In the genomic region with DNA sequence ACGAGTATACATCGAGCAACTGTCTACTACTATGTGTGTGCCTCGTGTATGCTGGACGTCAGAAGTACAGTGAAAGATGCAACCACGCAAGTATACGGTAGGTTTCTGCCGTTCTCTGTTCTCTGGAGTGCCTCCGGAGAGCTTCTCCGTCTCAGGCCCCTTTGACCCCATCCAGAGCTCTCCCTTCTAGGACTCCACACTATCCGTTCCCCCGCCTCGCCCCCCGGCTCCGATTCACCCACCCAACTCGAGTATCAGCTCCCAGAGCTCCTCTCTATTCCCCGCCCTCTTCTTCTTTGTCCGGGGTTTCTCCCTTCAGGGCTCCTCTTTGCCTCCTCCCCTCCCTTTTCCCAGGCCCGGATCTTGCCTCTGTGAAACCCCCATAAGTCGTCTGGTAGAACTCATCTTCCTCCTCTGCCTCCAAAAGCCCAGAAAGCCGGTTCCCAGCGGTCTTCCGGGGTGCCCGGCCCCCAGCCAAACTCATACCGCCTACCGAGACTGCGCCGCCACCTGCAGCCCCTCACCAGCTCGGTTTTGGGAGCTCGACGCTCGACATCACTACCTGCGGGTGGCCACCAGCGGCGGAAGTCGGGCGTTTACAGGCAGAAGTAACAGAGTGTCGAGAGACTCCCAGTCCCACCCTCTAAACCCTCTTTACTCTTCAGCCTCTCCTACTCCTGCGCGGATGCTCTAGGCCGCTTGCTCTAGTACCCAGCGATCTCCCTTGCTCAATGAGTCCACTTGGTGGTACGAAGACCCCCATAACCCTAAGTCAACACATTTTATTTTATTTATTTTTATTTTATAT, we compare ENCODE assay signal across 1 cellular context.
TF ChIP-seq lines count a peak whose summit lies in the region.

A gene with protein sequence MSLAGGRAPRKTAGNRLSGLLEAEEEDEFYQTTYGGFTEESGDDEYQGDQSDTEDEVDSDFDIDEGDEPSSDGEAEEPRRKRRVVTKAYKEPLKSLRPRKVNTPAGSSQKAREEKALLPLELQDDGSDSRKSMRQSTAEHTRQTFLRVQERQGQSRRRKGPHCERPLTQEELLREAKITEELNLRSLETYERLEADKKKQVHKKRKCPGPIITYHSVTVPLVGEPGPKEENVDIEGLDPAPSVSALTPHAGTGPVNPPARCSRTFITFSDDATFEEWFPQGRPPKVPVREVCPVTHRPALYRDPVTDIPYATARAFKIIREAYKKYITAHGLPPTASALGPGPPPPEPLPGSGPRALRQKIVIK (minus strand): TSS at position 560 of the 808 bp plus-strand sequence. CDS start 76 bp downstream, at position 484.

TF ChIP-seq in K562, 482 proteins besides CTCF, POLR2A, EP300 and RAD21 (continued from another document and continues in another):
- TF ChIP-seq, protein P1, sequence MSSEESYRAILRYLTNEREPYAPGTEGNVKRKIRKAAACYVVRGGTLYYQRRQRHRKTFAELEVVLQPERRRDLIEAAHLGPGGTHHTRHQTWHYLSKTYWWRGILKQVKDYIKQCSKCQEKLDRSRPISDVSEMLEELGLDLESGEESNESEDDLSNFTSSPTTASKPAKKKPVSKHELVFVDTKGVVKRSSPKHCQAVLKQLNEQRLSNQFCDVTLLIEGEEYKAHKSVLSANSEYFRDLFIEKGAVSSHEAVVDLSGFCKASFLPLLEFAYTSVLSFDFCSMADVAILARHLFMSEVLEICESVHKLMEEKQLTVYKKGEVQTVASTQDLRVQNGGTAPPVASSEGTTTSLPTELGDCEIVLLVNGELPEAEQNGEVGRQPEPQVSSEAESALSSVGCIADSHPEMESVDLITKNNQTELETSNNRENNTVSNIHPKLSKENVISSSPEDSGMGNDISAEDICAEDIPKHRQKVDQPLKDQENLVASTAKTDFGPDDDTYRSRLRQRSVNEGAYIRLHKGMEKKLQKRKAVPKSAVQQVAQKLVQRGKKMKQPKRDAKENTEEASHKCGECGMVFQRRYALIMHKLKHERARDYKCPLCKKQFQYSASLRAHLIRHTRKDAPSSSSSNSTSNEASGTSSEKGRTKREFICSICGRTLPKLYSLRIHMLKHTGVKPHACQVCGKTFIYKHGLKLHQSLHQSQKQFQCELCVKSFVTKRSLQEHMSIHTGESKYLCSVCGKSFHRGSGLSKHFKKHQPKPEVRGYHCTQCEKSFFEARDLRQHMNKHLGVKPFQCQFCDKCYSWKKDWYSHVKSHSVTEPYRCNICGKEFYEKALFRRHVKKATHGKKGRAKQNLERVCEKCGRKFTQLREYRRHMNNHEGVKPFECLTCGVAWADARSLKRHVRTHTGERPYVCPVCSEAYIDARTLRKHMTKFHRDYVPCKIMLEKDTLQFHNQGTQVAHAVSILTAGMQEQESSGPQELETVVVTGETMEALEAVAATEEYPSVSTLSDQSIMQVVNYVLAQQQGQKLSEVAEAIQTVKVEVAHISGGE (CRISPR knock-in tag; IDR thresholded peaks at IDR 0.05) = no peak
- no peak for TF ChIP-seq SREBF1 (IDR thresholded peaks at IDR 0.05; ENCODE audit: borderline replicate concordance, low read depth, low read length)
- peak; percentile 97 for TF ChIP-seq ZBTB7A (IDR thresholded peaks at IDR 0.05; ENCODE audit: borderline replicate concordance, control insufficient read depth, low read depth, low read length)
- TF ChIP-seq, protein P2, sequence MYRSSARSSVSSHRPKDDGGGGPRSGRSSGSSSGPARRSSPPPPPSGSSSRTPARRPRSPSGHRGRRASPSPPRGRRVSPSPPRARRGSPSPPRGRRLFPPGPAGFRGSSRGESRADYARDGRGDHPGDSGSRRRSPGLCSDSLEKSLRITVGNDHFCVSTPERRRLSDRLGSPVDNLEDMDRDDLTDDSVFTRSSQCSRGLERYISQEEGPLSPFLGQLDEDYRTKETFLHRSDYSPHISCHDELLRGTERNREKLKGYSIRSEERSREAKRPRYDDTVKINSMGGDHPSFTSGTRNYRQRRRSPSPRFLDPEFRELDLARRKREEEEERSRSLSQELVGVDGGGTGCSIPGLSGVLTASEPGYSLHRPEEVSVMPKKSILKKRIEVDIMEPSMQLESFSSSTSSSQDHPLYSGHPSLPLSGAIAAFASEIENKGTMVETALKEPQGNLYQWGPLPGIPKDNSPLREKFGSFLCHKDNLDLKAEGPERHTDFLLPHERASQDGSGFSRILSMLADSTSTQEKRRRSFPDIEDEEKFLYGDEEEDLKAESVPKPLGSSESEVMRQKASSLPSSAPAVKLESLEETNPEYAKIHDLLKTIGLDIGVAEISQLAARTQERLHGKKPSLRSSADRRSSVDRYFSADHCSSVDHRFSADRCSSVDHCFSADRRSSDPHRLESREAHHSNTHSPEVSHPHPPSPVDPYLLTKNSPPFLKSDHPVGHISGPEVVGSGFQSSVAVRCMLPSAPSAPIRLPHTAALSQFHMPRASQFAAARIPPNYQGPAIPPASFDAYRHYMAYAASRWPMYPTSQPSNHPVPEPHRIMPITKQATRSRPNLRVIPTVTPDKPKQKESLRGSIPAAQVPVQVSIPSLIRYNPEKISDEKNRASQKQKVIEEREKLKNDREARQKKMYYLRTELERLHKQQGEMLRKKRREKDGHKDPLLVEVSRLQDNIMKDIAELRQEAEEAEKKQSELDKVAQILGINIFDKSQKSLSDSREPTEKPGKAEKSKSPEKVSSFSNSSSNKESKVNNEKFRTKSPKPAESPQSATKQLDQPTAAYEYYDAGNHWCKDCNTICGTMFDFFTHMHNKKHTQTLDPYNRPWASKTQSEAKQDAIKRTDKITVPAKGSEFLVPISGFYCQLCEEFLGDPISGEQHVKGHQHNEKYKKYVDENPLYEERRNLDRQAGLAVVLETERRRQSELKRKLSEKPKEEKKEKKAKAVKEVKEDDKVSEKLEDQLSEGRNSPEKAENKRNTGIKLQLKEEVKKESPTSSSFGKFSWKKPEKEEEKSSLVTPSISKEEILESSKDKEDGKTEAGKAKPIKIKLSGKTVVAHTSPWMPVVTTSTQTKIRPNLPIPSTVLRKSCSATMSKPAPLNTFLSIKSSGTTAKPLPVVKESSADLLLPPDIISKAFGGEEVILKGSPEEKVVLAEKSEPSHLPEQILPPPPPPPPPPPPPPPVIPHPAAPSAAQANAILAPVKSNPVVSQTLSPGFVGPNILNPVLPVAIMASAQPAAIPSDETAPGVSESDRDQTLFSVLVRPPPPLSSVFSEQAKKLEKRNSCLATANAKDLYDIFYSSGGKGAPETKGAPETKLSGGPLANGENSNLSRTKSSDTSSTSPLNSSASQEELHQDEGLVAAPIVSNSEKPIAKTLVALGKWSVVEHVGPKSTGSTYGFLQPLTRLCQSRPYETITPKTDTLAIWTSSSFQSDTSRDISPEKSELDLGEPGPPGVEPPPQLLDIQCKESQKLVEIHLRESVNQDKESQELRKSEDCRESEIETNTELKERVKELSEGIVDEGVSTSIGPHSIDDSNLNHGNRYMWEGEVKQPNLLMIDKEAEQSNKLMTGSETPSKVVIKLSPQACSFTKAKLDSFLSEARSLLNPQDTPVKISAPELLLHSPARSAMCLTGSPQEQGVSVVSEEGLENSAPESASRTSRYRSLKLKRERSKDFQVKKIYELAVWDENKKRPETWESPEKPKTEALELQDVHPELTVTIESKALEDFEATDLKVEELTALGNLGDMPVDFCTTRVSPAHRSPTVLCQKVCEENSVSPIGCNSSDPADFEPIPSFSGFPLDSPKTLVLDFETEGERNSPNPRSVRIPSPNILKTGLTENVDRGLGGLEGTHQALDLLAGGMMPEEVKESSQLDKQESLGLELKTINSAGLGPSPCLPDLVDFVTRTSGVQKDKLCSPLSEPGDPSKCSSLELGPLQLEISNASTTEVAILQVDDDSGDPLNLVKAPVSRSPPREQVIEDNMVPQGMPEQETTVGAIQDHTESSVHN (IDR thresholded peaks at IDR 0.05; ENCODE audit: borderline replicate concordance in 1 of 2, low read depth in 1 of 2) = no peak
- TF ChIP-seq DDX20 (tag; IDR thresholded peaks at IDR 0.05; ENCODE audit: low read depth) = no peak
- no peak for TF ChIP-seq ZNF133 (CRISPR knock-in tag; IDR thresholded peaks at IDR 0.05)
- TF ChIP-seq ATF1 (CRISPR knock-in tag; IDR thresholded peaks at IDR 0.05) = no peak
- peak; percentile 56; the same call in 1 of the 2 replicates for TF ChIP-seq ATF1 (tag; IDR thresholded peaks at IDR 0.05)
- no peak for TF ChIP-seq MTA2 (IDR thresholded peaks at IDR 0.05; ENCODE audit: low read depth)
- no peak for TF ChIP-seq ZNF830 (CRISPR knock-in tag; IDR thresholded peaks at IDR 0.05)
- TF ChIP-seq ZNF232 (CRISPR knock-in tag; IDR thresholded peaks at IDR 0.05) = no peak
- TF ChIP-seq MEF2D (tag; conservative IDR thresholded peaks at IDR 0.05; ENCODE audit: low read depth) = no peak
- peak; percentile 87 for TF ChIP-seq PHF8 (IDR thresholded peaks at IDR 0.05; ENCODE audit: borderline replicate concordance, low read length)
- TF ChIP-seq, protein P3, sequence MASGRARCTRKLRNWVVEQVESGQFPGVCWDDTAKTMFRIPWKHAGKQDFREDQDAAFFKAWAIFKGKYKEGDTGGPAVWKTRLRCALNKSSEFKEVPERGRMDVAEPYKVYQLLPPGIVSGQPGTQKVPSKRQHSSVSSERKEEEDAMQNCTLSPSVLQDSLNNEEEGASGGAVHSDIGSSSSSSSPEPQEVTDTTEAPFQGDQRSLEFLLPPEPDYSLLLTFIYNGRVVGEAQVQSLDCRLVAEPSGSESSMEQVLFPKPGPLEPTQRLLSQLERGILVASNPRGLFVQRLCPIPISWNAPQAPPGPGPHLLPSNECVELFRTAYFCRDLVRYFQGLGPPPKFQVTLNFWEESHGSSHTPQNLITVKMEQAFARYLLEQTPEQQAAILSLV (tag; IDR thresholded peaks at IDR 0.05) = no peak
- TF ChIP-seq JUND (IDR thresholded peaks at IDR 0.05; ENCODE audit: borderline replicate concordance, low read depth, low read length) = peak; percentile 67; the same call in 1 of the 2 replicates
- peak; percentile 36; the same call in 1 of the 3 replicates for TF ChIP-seq JUND (tag; IDR thresholded peaks at IDR 0.05; ENCODE audit: borderline replicate concordance, low read depth, low read length)
- TF ChIP-seq DMBX1 (CRISPR knock-in tag; IDR thresholded peaks at IDR 0.05; ENCODE audit: borderline replicate concordance) = no peak
- TF ChIP-seq U2AF2 (optimal IDR thresholded peaks at IDR 0.05; ENCODE audit: low read depth, low read length) = no peak
- TF ChIP-seq, protein P4, sequence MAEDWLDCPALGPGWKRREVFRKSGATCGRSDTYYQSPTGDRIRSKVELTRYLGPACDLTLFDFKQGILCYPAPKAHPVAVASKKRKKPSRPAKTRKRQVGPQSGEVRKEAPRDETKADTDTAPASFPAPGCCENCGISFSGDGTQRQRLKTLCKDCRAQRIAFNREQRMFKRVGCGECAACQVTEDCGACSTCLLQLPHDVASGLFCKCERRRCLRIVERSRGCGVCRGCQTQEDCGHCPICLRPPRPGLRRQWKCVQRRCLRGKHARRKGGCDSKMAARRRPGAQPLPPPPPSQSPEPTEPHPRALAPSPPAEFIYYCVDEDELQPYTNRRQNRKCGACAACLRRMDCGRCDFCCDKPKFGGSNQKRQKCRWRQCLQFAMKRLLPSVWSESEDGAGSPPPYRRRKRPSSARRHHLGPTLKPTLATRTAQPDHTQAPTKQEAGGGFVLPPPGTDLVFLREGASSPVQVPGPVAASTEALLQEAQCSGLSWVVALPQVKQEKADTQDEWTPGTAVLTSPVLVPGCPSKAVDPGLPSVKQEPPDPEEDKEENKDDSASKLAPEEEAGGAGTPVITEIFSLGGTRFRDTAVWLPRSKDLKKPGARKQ (CRISPR knock-in tag; IDR thresholded peaks at IDR 0.05) = no peak
- TF ChIP-seq ZEB2 (IDR thresholded peaks at IDR 0.05) = peak; percentile 56; the same call in 1 of the 2 replicates
- TF ChIP-seq ZNF23 (CRISPR knock-in tag; IDR thresholded peaks at IDR 0.05) = no peak
- peak; percentile 89 for TF ChIP-seq POLR2G (IDR thresholded peaks at IDR 0.05; ENCODE audit: low read depth, low read length)
- peak; percentile 15; the same call in 1 of the 2 replicates for TF ChIP-seq MEF2A (IDR thresholded peaks at IDR 0.05; ENCODE audit: control insufficient read depth, low read depth, low read length)
- peak; percentile 91 for TF ChIP-seq TAF9B (IDR thresholded peaks at IDR 0.05; ENCODE audit: partially characterized antibody)
- TF ChIP-seq HCFC1 (IDR thresholded peaks at IDR 0.05; ENCODE audit: low read depth, low read length) = peak; percentile 81
- TF ChIP-seq SPI1 (IDR thresholded peaks at IDR 0.05; ENCODE audit: borderline replicate concordance, low read depth, low read length) = peak; percentile 55; the same call in 1 of the 2 replicates
- no peak for TF ChIP-seq SIRT6 (IDR thresholded peaks at IDR 0.05; ENCODE audit: low read depth, low read length)
- TF ChIP-seq, protein P5, sequence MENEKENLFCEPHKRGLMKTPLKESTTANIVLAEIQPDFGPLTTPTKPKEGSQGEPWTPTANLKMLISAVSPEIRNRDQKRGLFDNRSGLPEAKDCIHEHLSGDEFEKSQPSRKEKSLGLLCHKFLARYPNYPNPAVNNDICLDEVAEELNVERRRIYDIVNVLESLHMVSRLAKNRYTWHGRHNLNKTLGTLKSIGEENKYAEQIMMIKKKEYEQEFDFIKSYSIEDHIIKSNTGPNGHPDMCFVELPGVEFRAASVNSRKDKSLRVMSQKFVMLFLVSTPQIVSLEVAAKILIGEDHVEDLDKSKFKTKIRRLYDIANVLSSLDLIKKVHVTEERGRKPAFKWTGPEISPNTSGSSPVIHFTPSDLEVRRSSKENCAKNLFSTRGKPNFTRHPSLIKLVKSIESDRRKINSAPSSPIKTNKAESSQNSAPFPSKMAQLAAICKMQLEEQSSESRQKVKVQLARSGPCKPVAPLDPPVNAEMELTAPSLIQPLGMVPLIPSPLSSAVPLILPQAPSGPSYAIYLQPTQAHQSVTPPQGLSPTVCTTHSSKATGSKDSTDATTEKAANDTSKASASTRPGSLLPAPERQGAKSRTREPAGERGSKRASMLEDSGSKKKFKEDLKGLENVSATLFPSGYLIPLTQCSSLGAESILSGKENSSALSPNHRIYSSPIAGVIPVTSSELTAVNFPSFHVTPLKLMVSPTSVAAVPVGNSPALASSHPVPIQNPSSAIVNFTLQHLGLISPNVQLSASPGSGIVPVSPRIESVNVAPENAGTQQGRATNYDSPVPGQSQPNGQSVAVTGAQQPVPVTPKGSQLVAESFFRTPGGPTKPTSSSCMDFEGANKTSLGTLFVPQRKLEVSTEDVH (IDR thresholded peaks at IDR 0.05; ENCODE audit: low read depth, partially characterized antibody) = peak; percentile 76
- peak; percentile 91 for TF ChIP-seq POLR2H (tag; IDR thresholded peaks at IDR 0.05; ENCODE audit: low read depth)
- peak; percentile 73; the same call in 1 of the 2 replicates for TF ChIP-seq CTBP1 (IDR thresholded peaks at IDR 0.05; ENCODE audit: borderline replicate concordance)
- TF ChIP-seq MCM2 (IDR thresholded peaks at IDR 0.05; ENCODE audit: low read depth) = no peak
